10 cellular contexts compared by ENCODE assay signal in genomic region chr19:46288896-46289588, GRCh38. TPM values are rescaled to one million over a fixed set of nuclear protein-coding genes. Genes with fewer than 3 reads are reported as not detected.
DNase-seq lines count a peak whose midpoint lies in the region; ATAC-seq, FAIRE-seq and TF ChIP-seq lines count a peak whose summit lies in the region.
"Had no signal": no experiment of that assay in that cellular context is flagged by ENCODE, and none has a peak within 500 bp of the region (broad histone marks: within the 10 kb centered on the region; RNA-seq: fewer than 3 reads in every experiment).

No MANE protein-coding gene starts in this region.

- no peak for TF ChIP-seq CTCF in brain microvascular endothelial cell (IDR thresholded peaks at IDR 0.05; ENCODE audit: low read depth, low read length, missing control alignments)
- TF ChIP-seq CTCF in HepG2 (CRISPR knock-in tag; IDR thresholded peaks at IDR 0.05), result no peak

- WGBS in HepG2 (ENCODE audit: low lambda C conversion rate), result 29% methylated on average over 5 of the region's 6 CpGs

- no peaks in the 10 kb centered on the region for H3K36me3 Mint-ChIP-seq in activated naive CD8-positive, alpha-beta T cell treated with anti-CD3 and anti-CD28 coated beads for 36 hours

- no peak overlapping the region for H3K9ac ChIP-seq in HepG2 (ENCODE audit: insufficient read depth, low read depth, low read length)

- POLR2A ChIA-PET in HepG2 (lab: Yijun Ruan, JAX), result no interaction called here

- H4K20me1 ChIP-seq in HepG2 (ENCODE audit: insufficient read depth, low read length), result no peaks in the 10 kb centered on the region

- H3K27me3 ChIP-seq in brain microvascular endothelial cell (replicated peaks) (no peaks in the 10 kb centered on the region), HepG2 (ENCODE audit: control insufficient read depth in 1 of 2, insufficient read depth in 2 of 2, low read length in 2 of 2) (no peaks in the 10 kb centered on the region; a peak in 1 of 5 replicates)

- no peak for TF ChIP-seq RAD21 in HepG2 (CRISPR knock-in tag; IDR thresholded peaks at IDR 0.05)

- in situ Hi-C loops in brain microvascular endothelial cell (cut with HindIII; ENCODE audit: low pct_ligation_motif_present, low sequenced_read_pairs), result no loop called here
- in situ Hi-C loops in HepG2 (cut with HindIII; ENCODE audit: extremely low pct_ligation_motif_present, low pct_unique_long_range_greater_than_20kb), result loop anchor here (10.0 kb wide), 1 partner anchor 106 kb away; no protein-coding TSS in a partner anchor

- H2AFZ ChIP-seq in HepG2 (ENCODE audit: low read length), result no peak overlapping the region

- no peaks in the 10 kb centered on the region; the same call in 1 of the 2 replicates for H3K9me3 ChIP-seq in HepG2 (ENCODE audit: low read length)

- TF ChIP-seq POLR2A in HepG2 (IDR thresholded peaks at IDR 0.05; ENCODE audit: insufficient read depth in 1 of 2, low read depth in 2 of 2, low read length in 2 of 2), result no peak

- H3K27ac ChIP-seq in brain microvascular endothelial cell (peak overlapping the region; percentile 88), HepG2 (ENCODE audit: extremely low read length, insufficient read depth, low read length) (no peak overlapping the region)

- H3K4me3 ChIP-seq in brain microvascular endothelial cell (ENCODE audit: low read depth, low read length), result peak overlapping the region; percentile 22
- H3K4me3 ChIP-seq in HepG2 (replicated peaks in 1 of 3; ENCODE audit: insufficient read depth in 1 of 3, low read depth in 2 of 3, low read length in 3 of 3), result no peak overlapping the region

- no peak overlapping the region for H3K4me3 Mint-ChIP-seq in activated naive CD8-positive, alpha-beta T cell treated with anti-CD3 and anti-CD28 coated beads for 36 hours
- H3K4me3 Mint-ChIP-seq: nephron had no signal

- no peaks in the 10 kb centered on the region for H3K4me1 Mint-ChIP-seq in activated naive CD8-positive, alpha-beta T cell treated with anti-CD3 and anti-CD28 coated beads for 36 hours

- TF ChIP-seq EP300 in HepG2 (IDR thresholded peaks at IDR 0.05; ENCODE audit: low read depth in 2 of 2, low read length in 2 of 2) (no peak), HepG2 (CRISPR knock-in tag; IDR thresholded peaks at IDR 0.05; ENCODE audit: borderline replicate concordance) (no peak)

- no peak; the same call in 2 of the 3 replicates for ATAC-seq in HepG2
- no peak for ATAC-seq in HG03135 (IDR thresholded peaks at IDR 0.05; ENCODE audit: unreplicated experiment)

- BruUV-seq in HepG2 (replicated peaks; lab: Mats Ljungman, UMichigan), result no TSS peak

- peaks cover 9% of the 10 kb centered on the region; the same call in 1 of the 2 replicates for H3K4me1 ChIP-seq in HepG2 (ENCODE audit: insufficient read depth, low read length)

- H3K27me3 Mint-ChIP-seq in activated naive CD8-positive, alpha-beta T cell treated with anti-CD3 and anti-CD28 coated beads for 36 hours, result peaks cover 3% of the 10 kb centered on the region

- DNase-seq in AG08395 (ENCODE audit: low spot score) (peak; percentile 70), LHCN-M2 (ENCODE audit: low read depth) (peak; percentile 86), brain microvascular endothelial cell (peak; percentile 96), HepG2 (ENCODE audit: low spot score) (peak; percentile 36), NCI-H510A treated with DMSO at 0.1 percent for 48 hours (lab: John Stamatoyannopoulos, UW) (no peak)
- DNase-seq in activated naive CD8-positive, alpha-beta T cell treated with anti-CD3 and anti-CD28 coated beads for 36 hours, result no peak
- no peak for DNase-seq in activated CD4-positive, CD25-positive, alpha-beta regulatory T cell (lab: John Stamatoyannopoulos, UW)
- DNase-seq: cerebellar nuclear complex had no signal

- peak overlapping the region; percentile 14; the same call in 1 of the 2 replicates for H3K4me2 ChIP-seq in HepG2 (ENCODE audit: low read depth, low read length)

- no peak for FAIRE-seq in HepG2 (lab: Jason Lieb, UNC)

- CTCF ChIA-PET in HepG2 (lab: Yijun Ruan, JAX; ENCODE audit: low intra/inter-chr PET ratio, low total read pairs), result no interaction called here

- intact Hi-C loops in HepG2 (cut with micrococcal nuclease; ENCODE audit: unreplicated experiment), result loop anchor here (10.0 kb wide), 1 partner anchor 226 kb away; no protein-coding TSS in a partner anchor

- H3K36me3 ChIP-seq in brain microvascular endothelial cell (replicated peaks) (no peaks in the 10 kb centered on the region), HepG2 (replicated peaks in 1 of 2; ENCODE audit: control insufficient read depth in 1 of 2, insufficient read depth in 2 of 2, low read length in 2 of 2) (no peaks in the 10 kb centered on the region)

- H3K9me3 Mint-ChIP-seq in activated naive CD8-positive, alpha-beta T cell treated with anti-CD3 and anti-CD28 coated beads for 36 hours, result peaks cover 8% of the 10 kb centered on the region

- no peak overlapping the region for H3K27ac Mint-ChIP-seq in activated naive CD8-positive, alpha-beta T cell treated with anti-CD3 and anti-CD28 coated beads for 36 hours
- H3K27ac Mint-ChIP-seq: nephron had no signal

- H3K79me2 ChIP-seq in HepG2 (ENCODE audit: insufficient read depth, low read length), result no peaks in the 10 kb centered on the region

RNA-seq across cellular contexts. Expression of gene HIF3A, which starts 7.8 kb away (rescaled TPM):
- total RNA-seq in LHCN-M2 (2014; rRNA removed) (not detected in 2 replicates), HepG2 (2016; rRNA removed; fragmentation: Illumina TruSeq; extraction: Trizol) (0.09 TPM in 1 of 2 replicates, not detected in the other)
- polyA plus RNA-seq in LHCN-M2 (2012), result 0.05 TPM
- total RNA-seq in HepG2 (2016; cell fraction: cytosol; rRNA removed; fragmentation: Illumina TruSeq; extraction: Trizol; ENCODE audit: low read depth), result not detected in 2 replicates
- not detected in 2 replicates for total RNA-seq in HepG2 (2016; cell fraction: insoluble cytoplasmic fraction; rRNA removed; fragmentation: Illumina TruSeq; extraction: Trizol)
- not detected in 2 replicates for total RNA-seq in HepG2 (2016; cell fraction: membrane; rRNA removed; fragmentation: Illumina TruSeq; extraction: Trizol)
- not detected in 2 replicates for total RNA-seq in HepG2 (2016; cell fraction: nucleus; rRNA removed; fragmentation: Illumina TruSeq; extraction: Trizol)
- polyA plus RNA-seq in HepG2 (2011; rRNA removed), result 0.22 and 0.38 TPM in 2 replicates
- 0.13 and 0.36 TPM in 2 replicates for polyA plus RNA-seq in HepG2 (2011; cell fraction: cytosol; rRNA removed)
- polyA plus RNA-seq in HepG2 (2011; cell fraction: nucleus; rRNA removed), result 2.3 and 2.4 TPM in 2 replicates
- polyA plus RNA-seq in HepG2 (2012), result 1.6 and 4.3 TPM in 2 replicates
- not detected in 2 replicates for polyA plus RNA-seq in HepG2 (2016; cell fraction: cytosol; fragmentation: Illumina TruSeq; extraction: Trizol; ENCODE audit: low read depth)
- not detected in 2 replicates for polyA plus RNA-seq in HepG2 (2016; cell fraction: insoluble cytoplasmic fraction; fragmentation: Illumina TruSeq; extraction: Trizol; ENCODE audit: low read depth)
- not detected in 2 replicates for polyA plus RNA-seq in HepG2 (2016; cell fraction: membrane; fragmentation: Illumina TruSeq; extraction: Trizol; ENCODE audit: low read depth)
- polyA plus RNA-seq in HepG2 (2016; cell fraction: nucleus; fragmentation: Illumina TruSeq; extraction: Trizol; ENCODE audit: insufficient read depth, low read depth), result 0.52 TPM in 1 of 2 replicates, not detected in the other
- 0.72 and 0.87 TPM in 2 replicates for polyA minus RNA-seq in HepG2 (2011; rRNA and poly(A)+ RNA removed; ENCODE audit: low replicate concordance)
- polyA minus RNA-seq in HepG2 (2011; cell fraction: cytosol; rRNA and poly(A)+ RNA removed), result 0.62 and 1.3 TPM in 2 replicates
- polyA minus RNA-seq in HepG2 (2011; cell fraction: nucleus; rRNA and poly(A)+ RNA removed), result 0.64 and 0.87 TPM in 2 replicates
- not detected for total RNA-seq in activated naive CD8-positive, alpha-beta T cell treated with anti-CD3 and anti-CD28 coated beads for 36 hours

RNA-seq across cellular contexts. Expression of gene PPP5C, which starts 57.8 kb away (rescaled TPM):
- 89.7 and 97.8 TPM in 2 replicates for total RNA-seq in LHCN-M2 (2014; rRNA removed)
- polyA plus RNA-seq in LHCN-M2 (2012), result 64.1 TPM
- total RNA-seq in HepG2 (2016; rRNA removed; fragmentation: Illumina TruSeq; extraction: Trizol), result 38.2 and 41.6 TPM in 2 replicates
- 6.6 and 9.3 TPM in 2 replicates for total RNA-seq in HepG2 (2016; cell fraction: cytosol; rRNA removed; fragmentation: Illumina TruSeq; extraction: Trizol; ENCODE audit: low read depth)
- 33.6 and 40.9 TPM in 2 replicates for total RNA-seq in HepG2 (2016; cell fraction: insoluble cytoplasmic fraction; rRNA removed; fragmentation: Illumina TruSeq; extraction: Trizol)
- total RNA-seq in HepG2 (2016; cell fraction: membrane; rRNA removed; fragmentation: Illumina TruSeq; extraction: Trizol), result 12.2 and 12.3 TPM in 2 replicates
- total RNA-seq in HepG2 (2016; cell fraction: nucleus; rRNA removed; fragmentation: Illumina TruSeq; extraction: Trizol), result 31.3 and 44.2 TPM in 2 replicates
- 67.9 and 68.5 TPM in 2 replicates for polyA plus RNA-seq in HepG2 (2011; rRNA removed)
- polyA plus RNA-seq in HepG2 (2011; cell fraction: cytosol; rRNA removed), result 52.3 and 70.1 TPM in 2 replicates
- polyA plus RNA-seq in HepG2 (2011; cell fraction: nucleus; rRNA removed), result 118 and 133 TPM in 2 replicates
- 33.2 and 36.7 TPM in 2 replicates for polyA plus RNA-seq in HepG2 (2012)
- polyA plus RNA-seq in HepG2 (2016; cell fraction: cytosol; fragmentation: Illumina TruSeq; extraction: Trizol; ENCODE audit: low read depth), result 3.4 and 4.4 TPM in 2 replicates
- polyA plus RNA-seq in HepG2 (2016; cell fraction: insoluble cytoplasmic fraction; fragmentation: Illumina TruSeq; extraction: Trizol; ENCODE audit: low read depth), result 45.7 and 54.9 TPM in 2 replicates
- polyA plus RNA-seq in HepG2 (2016; cell fraction: membrane; fragmentation: Illumina TruSeq; extraction: Trizol; ENCODE audit: low read depth), result 6.8 and 8.2 TPM in 2 replicates
- 82.9 and 89.8 TPM in 2 replicates for polyA plus RNA-seq in HepG2 (2016; cell fraction: nucleus; fragmentation: Illumina TruSeq; extraction: Trizol; ENCODE audit: insufficient read depth, low read depth)
- polyA minus RNA-seq in HepG2 (2011; rRNA and poly(A)+ RNA removed; ENCODE audit: low replicate concordance), result 92.2 and 144 TPM in 2 replicates
- 26.7 and 26.9 TPM in 2 replicates for polyA minus RNA-seq in HepG2 (2011; cell fraction: cytosol; rRNA and poly(A)+ RNA removed)
- 63.0 and 66.9 TPM in 2 replicates for polyA minus RNA-seq in HepG2 (2011; cell fraction: nucleus; rRNA and poly(A)+ RNA removed)
- 100 to 1,000 TPM; 123 to 132 TPM for total RNA-seq in activated naive CD8-positive, alpha-beta T cell treated with anti-CD3 and anti-CD28 coated beads for 36 hours

RNA-seq across cellular contexts. Expression of gene IGFL1, which starts 59.5 kb away (rescaled TPM):
- not detected in 2 replicates for total RNA-seq in LHCN-M2 (2014; rRNA removed)
- not detected for polyA plus RNA-seq in LHCN-M2 (2012)
- not detected in 2 replicates for total RNA-seq in HepG2 (2016; rRNA removed; fragmentation: Illumina TruSeq; extraction: Trizol)
- total RNA-seq in HepG2 (2016; cell fraction: cytosol; rRNA removed; fragmentation: Illumina TruSeq; extraction: Trizol; ENCODE audit: low read depth), result not detected in 2 replicates
- not detected in 2 replicates for total RNA-seq in HepG2 (2016; cell fraction: insoluble cytoplasmic fraction; rRNA removed; fragmentation: Illumina TruSeq; extraction: Trizol)
- total RNA-seq in HepG2 (2016; cell fraction: membrane; rRNA removed; fragmentation: Illumina TruSeq; extraction: Trizol), result not detected in 2 replicates
- not detected in 2 replicates for total RNA-seq in HepG2 (2016; cell fraction: nucleus; rRNA removed; fragmentation: Illumina TruSeq; extraction: Trizol)
- not detected in 2 replicates for polyA plus RNA-seq in HepG2 (2011; rRNA removed)
- not detected in 2 replicates for polyA plus RNA-seq in HepG2 (2011; cell fraction: cytosol; rRNA removed)
- not detected in 2 replicates for polyA plus RNA-seq in HepG2 (2011; cell fraction: nucleus; rRNA removed)
- polyA plus RNA-seq in HepG2 (2012), result not detected in 2 replicates
- polyA plus RNA-seq in HepG2 (2016; cell fraction: cytosol; fragmentation: Illumina TruSeq; extraction: Trizol; ENCODE audit: low read depth), result not detected in 2 replicates
- polyA plus RNA-seq in HepG2 (2016; cell fraction: insoluble cytoplasmic fraction; fragmentation: Illumina TruSeq; extraction: Trizol; ENCODE audit: low read depth), result not detected in 2 replicates
- polyA plus RNA-seq in HepG2 (2016; cell fraction: membrane; fragmentation: Illumina TruSeq; extraction: Trizol; ENCODE audit: low read depth), result not detected in 2 replicates
- not detected in 2 replicates for polyA plus RNA-seq in HepG2 (2016; cell fraction: nucleus; fragmentation: Illumina TruSeq; extraction: Trizol; ENCODE audit: insufficient read depth, low read depth)
- polyA minus RNA-seq in HepG2 (2011; rRNA and poly(A)+ RNA removed; ENCODE audit: low replicate concordance), result 0.56 TPM in 1 of 2 replicates, not detected in the other
- not detected in 2 replicates for polyA minus RNA-seq in HepG2 (2011; cell fraction: cytosol; rRNA and poly(A)+ RNA removed)
- not detected in 2 replicates for polyA minus RNA-seq in HepG2 (2011; cell fraction: nucleus; rRNA and poly(A)+ RNA removed)
- total RNA-seq in activated naive CD8-positive, alpha-beta T cell treated with anti-CD3 and anti-CD28 coated beads for 36 hours, result not detected

Comparison
In these comparisons a context has a peak if more than half of its experiments do, and no peak if none do; other contexts are left out.
1. DNase-seq: peak in AG08395 (single experiment), LHCN-M2 (single experiment), brain microvascular endothelial cell (single experiment) and HepG2 (single experiment); none in NCI-H510A treated with DMSO at 0.1 percent for 48 hours (single experiment), activated naive CD8-positive, alpha-beta T cell treated with anti-CD3 and anti-CD28 coated beads for 36 hours (single experiment) and activated CD4-positive, CD25-positive, alpha-beta regulatory T cell (0 of 4).